In genomic region chr14:23631702-23632460, GRCh38 we compare ENCODE assay signal across 8 cellular contexts. TPM values are rescaled to one million over a fixed set of nuclear protein-coding genes. Genes with fewer than 3 reads are reported as not detected.
DNase-seq lines count a peak whose midpoint lies in the region; ATAC-seq and TF ChIP-seq lines count a peak whose summit lies in the region.

No MANE protein-coding gene starts in this region.

- H4K20me1 ChIP-seq in OCI-LY7 (ENCODE audit: insufficient read depth, low read length): no peaks in the 10 kb centered on the region

- POLR2A ChIA-PET in AG04449 (lab: Yijun Ruan, JAX) (no interaction called here), OCI-LY7 (lab: Charles Lee) (interaction anchor here (0.7 kb wide), 1 partner anchor 154 kb away, joined by 6 read pairs; no protein-coding TSS in a partner anchor)
- POLR2A ChIA-PET in naive thymus-derived CD8-positive, alpha-beta T cell (lab: Charles Lee): interaction anchor here (0.5 to 1.8 kb wide), 6 partner anchors 8 to 325 kb away, joined by 3 to 9 read pairs (median 3); no protein-coding TSS in a partner anchor

- intact Hi-C loops in OCI-LY7 (cut with micrococcal nuclease; ENCODE audit: unreplicated experiment) (loop anchor here (10.0 kb wide), 1 partner anchor 293 kb away; no protein-coding TSS in a partner anchor), esophagus squamous epithelium (cut with DNase I) (loop anchor here (10.0 kb wide), 1 partner anchor 283 kb away; no protein-coding TSS in a partner anchor)

- H3K27ac Mint-ChIP-seq in activated T-cell treated with anti-CD3 and anti-CD28 coated beads, Interleukin-2, amount 50 U/mL, for 24 hours: no peak overlapping the region
- peak overlapping the region in 9 of 10 donors; percentile 3 to 84 (median 68) for H3K27ac Mint-ChIP-seq in naive thymus-derived CD8-positive, alpha-beta T cell

- no peaks in the 10 kb centered on the region for H3K36me3 Mint-ChIP-seq in activated T-cell treated with anti-CD3 and anti-CD28 coated beads, Interleukin-2, amount 50 U/mL, for 24 hours (ENCODE audit: low read depth)
- no peaks in the 10 kb centered on the region for H3K36me3 Mint-ChIP-seq in naive thymus-derived CD8-positive, alpha-beta T cell

- no peaks in the 10 kb centered on the region for H3K9me2 ChIP-seq in OCI-LY7 (ENCODE audit: insufficient read depth, low read length)

- H3K4me1 ChIP-seq in OCI-LY7 (ENCODE audit: insufficient read depth, low read length, poor library complexity, severe bottlenecking): no peaks in the 10 kb centered on the region
- H3K4me1 ChIP-seq in esophagus squamous epithelium: peaks cover 0 to 14% (median 5%) of the 10 kb centered on the region in 3 donors

- peak overlapping the region; percentile 53 for H3K4me3 Mint-ChIP-seq in activated T-cell treated with anti-CD3 and anti-CD28 coated beads, Interleukin-2, amount 50 U/mL, for 24 hours
- H3K4me3 Mint-ChIP-seq in naive thymus-derived CD8-positive, alpha-beta T cell: peak overlapping the region; percentile 54 to 84 (median 78)

- no peaks in the 10 kb centered on the region for H3K27me3 ChIP-seq in esophagus squamous epithelium

- TF ChIP-seq POLR2A in esophagus squamous epithelium (IDR thresholded peaks at IDR 0.05): no peak

- H3K27ac ChIP-seq in OCI-LY7 (ENCODE audit: low read depth, low read length, poor library complexity, severe bottlenecking) (no peak overlapping the region), esophagus squamous epithelium (no peak overlapping the region)

- TF ChIP-seq CTCF in AG04449 (IDR thresholded peaks at IDR 0.05; ENCODE audit: insufficient read depth, low read length, missing control alignments) (peak; percentile 89), OCI-LY7 (conservative IDR thresholded peaks at IDR 0.05; ENCODE audit: low read length) (peak; percentile 97), esophagus squamous epithelium (IDR thresholded peaks at IDR 0.05) (peak; percentile 70 to 94 (median 86))

- no peaks in the 10 kb centered on the region for H3K9me3 Mint-ChIP-seq in activated T-cell treated with anti-CD3 and anti-CD28 coated beads, Interleukin-2, amount 50 U/mL, for 24 hours
- no peaks in the 10 kb centered on the region for H3K9me3 Mint-ChIP-seq in naive thymus-derived CD8-positive, alpha-beta T cell

- peaks cover 3% of the 10 kb centered on the region for H3K27me3 Mint-ChIP-seq in activated T-cell treated with anti-CD3 and anti-CD28 coated beads, Interleukin-2, amount 50 U/mL, for 24 hours
- no peaks in the 10 kb centered on the region for H3K27me3 Mint-ChIP-seq in naive thymus-derived CD8-positive, alpha-beta T cell

- 10 to 16% methylated on average over 6 to 8 of the region's 8 CpGs for WGBS in esophagus squamous epithelium, 2 donors

- no peaks in the 10 kb centered on the region for H3K79me2 ChIP-seq in OCI-LY7 (ENCODE audit: insufficient read depth, low read depth, low read length)

- BruUV-seq in OCI-LY7 (replicated peaks; lab: Mats Ljungman, UMichigan): no TSS peak

- peak; percentile 38 for DNase-seq in AG04449 (ENCODE audit: low read depth, low spot score)
- DNase-seq in HT-29 (ENCODE audit: low spot score): peak; percentile 78
- DNase-seq in OCI-LY7 (ENCODE audit: low spot score): peak; percentile 63
- DNase-seq in activated T-cell treated with anti-CD3 and anti-CD28 coated beads, Interleukin-2, amount 50 U/mL, for 24 hours: peak; percentile 82
- no peak for DNase-seq in esophagus squamous epithelium (lab: John Stamatoyannopoulos, UW)
- DNase-seq in naive thymus-derived CD8-positive, alpha-beta T cell: peak; percentile 49 to 82 (median 73)
- peak; percentile 36 to 46 for DNase-seq in stimulated activated CD8-positive, alpha-beta memory T cell treated with anti-CD3 and anti-CD28 coated beads, Interleukin-7, amount 100 ng/mL, for 4 hours (ENCODE audit: low read depth in 2 of 2)

- H3K36me3 ChIP-seq in OCI-LY7 (ENCODE audit: insufficient read depth, low read length) (no peaks in the 10 kb centered on the region), esophagus squamous epithelium (no peaks in the 10 kb centered on the region)

- CTCF ChIA-PET in AG04449 (lab: Yijun Ruan, JAX) (interaction anchor here (0.6 to 7.6 kb wide), 60 partner anchors 8 to 458 kb away, joined by 3 to 125 read pairs (median 4); partner anchors contain the start of gene DHRS4), OCI-LY7 (lab: Charles Lee; ENCODE audit: unreplicated experiment) (interaction anchor here (0.6 to 1.7 kb wide), 4 partner anchors 20 to 279 kb away, joined by 3 to 5 read pairs (median 4); no protein-coding TSS in a partner anchor)

- H3K4me1 Mint-ChIP-seq in activated T-cell treated with anti-CD3 and anti-CD28 coated beads, Interleukin-2, amount 50 U/mL, for 24 hours (ENCODE audit: low read depth): peaks cover 10% of the 10 kb centered on the region
- H3K4me1 Mint-ChIP-seq in naive thymus-derived CD8-positive, alpha-beta T cell: peaks cover 7 to 13% (median 9%) of the 10 kb centered on the region in 4 donors

- ATAC-seq in GM18873 (IDR thresholded peaks at IDR 0.05; ENCODE audit: low FRiP score, unreplicated experiment): peak; percentile 42
- ATAC-seq in naive thymus-derived CD8-positive, alpha-beta T cell: peak; percentile 88 to 90

- H3K9me3 ChIP-seq in OCI-LY7 (ENCODE audit: low read length): no peaks in the 10 kb centered on the region
- no peaks in the 10 kb centered on the region for H3K9me3 ChIP-seq in esophagus squamous epithelium

- peak overlapping the region; percentile 45; the same call in 1 of the 2 replicates for H2AFZ ChIP-seq in OCI-LY7 (ENCODE audit: low read length)

- no peak overlapping the region for H3K4me2 ChIP-seq in OCI-LY7 (ENCODE audit: low read length)

- 0 out of 2 replicates have a peak overlapping the region, but pooled peaks have one; percentile 9 for H3K4me3 ChIP-seq in AG04449 (ENCODE audit: low read depth, low read length)
- H3K4me3 ChIP-seq in OCI-LY7 (ENCODE audit: low read depth, low read length, poor library complexity, severe bottlenecking): no peak overlapping the region
- peak overlapping the region in 2 of 4 donors; percentile 14 to 37 for H3K4me3 ChIP-seq in esophagus squamous epithelium

RNA-seq across cellular contexts. Expression of gene DHRS2, which starts 4.3 kb away (rescaled TPM):
- 14.0 and 14.7 TPM in 2 replicates for total RNA-seq in HT-29 (2014; rRNA removed; shearing (Covaris generic))
- not detected in 2 replicates for total RNA-seq in OCI-LY7 (2014; rRNA removed; shearing (Covaris generic))
- total RNA-seq in OCI-LY7 (2022) (not detected in 2 replicates), esophagus squamous epithelium (under 1 TPM in 2 of 4 donors, not detected in 2; 0.19 to 0.31 TPM)
- total RNA-seq in naive thymus-derived CD8-positive, alpha-beta T cell: not detected
- not detected for polyA plus RNA-seq in naive thymus-derived CD8-positive, alpha-beta T cell

RNA-seq across cellular contexts. Expression of gene JPH4, which starts 53.3 kb away (rescaled TPM):
- not detected in 2 replicates for total RNA-seq in HT-29 (2014; rRNA removed; shearing (Covaris generic))
- total RNA-seq in OCI-LY7 (2014; rRNA removed; shearing (Covaris generic)): not detected in 2 replicates
- total RNA-seq in OCI-LY7 (2022): not detected in 2 replicates
- total RNA-seq in esophagus squamous epithelium: 1 to 10 TPM in 1 of 4 donors, under 1 TPM in 1, not detected in 2; 0.21 to 2.7 TPM
- not detected for total RNA-seq in naive thymus-derived CD8-positive, alpha-beta T cell
- polyA plus RNA-seq in naive thymus-derived CD8-positive, alpha-beta T cell: under 1 TPM in 2 of 3 donors, not detected in 1; 0.07 to 0.29 TPM

Comparison
In these comparisons a context has a peak if more than half of its experiments do, and no peak if none do; other contexts are left out.
1. RNA of gene DHRS2, which starts 4.3 kb away (total RNA-seq): 14.0 to 14.7 TPM in HT-29; 0.19 to 0.31 TPM in esophagus squamous epithelium, not detected in OCI-LY7 and not detected in naive thymus-derived CD8-positive, alpha-beta T cell; every median in the first group is over 10 times any median in the second.
2. Peak in every context shown above with its lines, with median percentiles within 50 percentile points of each other: CTCF ChIP-seq.